11 cellular contexts compared by ENCODE assay signal in genomic region chrX:48433713-48434112, GRCh38. TPM values are rescaled to one million over a fixed set of nuclear protein-coding genes. Genes with fewer than 3 reads are reported as not detected.
A peak's percentile ranks its signal among the peaks of the same experiment; 100 is the strongest.
DNase-seq lines count a peak whose midpoint lies in the region; ATAC-seq and TF ChIP-seq lines count a peak whose summit lies in the region.
"Not testable (repeated sequence)": the region's sequence is repeated elsewhere in the genome, so short reads cannot be mapped to it uniquely, and the experiment has no call there.
"Had no signal": no experiment of that assay in that cellular context is flagged by ENCODE, and none has a peak within 500 bp of the region (broad histone marks: within the 10 kb centered on the region; RNA-seq: fewer than 3 reads in every experiment).

No MANE protein-coding gene starts in this region.

- not testable (repeated sequence) for H3K4me1 ChIP-seq in Caco-2; MM.1S (ENCODE audit: low read length); naive thymus-derived CD4-positive, alpha-beta T cell (ENCODE audit: control insufficient read depth in 2 of 2, insufficient read depth in 2 of 2, low read length in 2 of 2)

- H3K9me3 Mint-ChIP-seq in Caco-2 (ENCODE audit: unreplicated experiment); T-cell: not testable (repeated sequence)
- H3K9me3 Mint-ChIP-seq in activated CD4-positive, alpha-beta memory T cell treated with anti-CD3 and anti-CD28 coated beads for 36 hours = peaks cover 10% of the 10 kb centered on the region
- peaks cover 0 to 39% (median 13%) of the 10 kb centered on the region in 11 donors for H3K9me3 Mint-ChIP-seq in naive thymus-derived CD4-positive, alpha-beta T cell

- H3K9me2 ChIP-seq in MM.1S (replicated peaks; ENCODE audit: insufficient read depth, low read length) = not testable (repeated sequence)

- H3K4me2 ChIP-seq in MM.1S (ENCODE audit: low read depth, low read length) = peak overlapping the region; percentile 24; the same call in 1 of the 2 replicates

- not testable (repeated sequence) for H3K27ac Mint-ChIP-seq in Caco-2 (ENCODE audit: unreplicated experiment); activated CD4-positive, alpha-beta memory T cell treated with anti-CD3 and anti-CD28 coated beads for 36 hours
- H3K27ac Mint-ChIP-seq in T-cell = peak overlapping the region in 1 of 2 donors; percentile 23
- H3K27ac Mint-ChIP-seq in naive thymus-derived CD4-positive, alpha-beta T cell = peak overlapping the region in 1 of 9 donors; percentile 17

- ATAC-seq in T-cell (replicated peaks in 1 of 4); naive thymus-derived CD4-positive, alpha-beta T cell: not testable (repeated sequence)

- not testable (repeated sequence) for BruUV-seq in Caco-2 (replicated peaks; lab: Mats Ljungman, UMichigan)

- H4K20me1 ChIP-seq in MM.1S (ENCODE audit: insufficient read depth, low read length) = not testable (repeated sequence)

- H3K27me3 ChIP-seq in Caco-2 (replicated peaks; ENCODE audit: control insufficient read depth, insufficient read depth, low read length); MM.1S (replicated peaks; ENCODE audit: insufficient read depth, low read length); naive thymus-derived CD4-positive, alpha-beta T cell (ENCODE audit: control insufficient read depth in 2 of 2, insufficient read depth in 2 of 2, low read length in 2 of 2): not testable (repeated sequence)

- H2AFZ ChIP-seq in MM.1S (ENCODE audit: low read length) = peak overlapping the region; percentile 31; the same call in 1 of the 2 replicates

- H3K4me3 Mint-ChIP-seq in Caco-2 (ENCODE audit: unreplicated experiment) = peak overlapping the region; percentile 27
- H3K4me3 Mint-ChIP-seq in T-cell = peak overlapping the region in 1 of 3 donors; percentile 30
- not testable (repeated sequence) for H3K4me3 Mint-ChIP-seq in activated CD4-positive, alpha-beta memory T cell treated with anti-CD3 and anti-CD28 coated beads for 36 hours
- peak overlapping the region in 3 of 10 donors; percentile 31 to 52 (median 45) for H3K4me3 Mint-ChIP-seq in naive thymus-derived CD4-positive, alpha-beta T cell

- not testable (repeated sequence) for H3K27ac ChIP-seq in MM.1S (ENCODE audit: low read length); naive thymus-derived CD4-positive, alpha-beta T cell (ENCODE audit: low read depth, low read length)

- not testable (repeated sequence) for H3K4me1 Mint-ChIP-seq in Caco-2 (ENCODE audit: low read depth, unreplicated experiment); activated CD4-positive, alpha-beta memory T cell treated with anti-CD3 and anti-CD28 coated beads for 36 hours (ENCODE audit: low read depth)
- peaks cover 0 to 26% (median 4%) of the 10 kb centered on the region in 3 donors for H3K4me1 Mint-ChIP-seq in T-cell
- H3K4me1 Mint-ChIP-seq in naive thymus-derived CD4-positive, alpha-beta T cell = peaks cover 0 to 18% (median 6%) of the 10 kb centered on the region in 7 donors

- intact Hi-C loops in Caco-2 (cut with micrococcal nuclease; ENCODE audit: unreplicated experiment); activated CD4-positive, alpha-beta memory T cell treated with anti-CD3 and anti-CD28 coated beads for 36 hours (cut with micrococcal nuclease); naive thymus-derived CD4-positive, alpha-beta T cell (cut with micrococcal nuclease): not testable (repeated sequence)

- not testable (repeated sequence) for H3F3A ChIP-seq in MM.1S (ENCODE audit: insufficient read depth, low read length)

- not testable (repeated sequence) for H3K9me3 ChIP-seq in Caco-2; MM.1S (replicated peaks; ENCODE audit: insufficient read depth, low read length); naive thymus-derived CD4-positive, alpha-beta T cell (ENCODE audit: control insufficient read depth in 2 of 3, low read length in 3 of 3)

- not testable (repeated sequence) for H3K27me3 Mint-ChIP-seq in Caco-2 (ENCODE audit: insufficient read depth, unreplicated experiment); activated CD4-positive, alpha-beta memory T cell treated with anti-CD3 and anti-CD28 coated beads for 36 hours; naive thymus-derived CD4-positive, alpha-beta T cell
- peaks cover 0 to 18% of the 10 kb centered on the region in 2 donors for H3K27me3 Mint-ChIP-seq in T-cell

- H3K36me3 ChIP-seq in Caco-2 (ENCODE audit: control insufficient read depth, insufficient read depth, low read length); MM.1S (replicated peaks; ENCODE audit: insufficient read depth, low read length); naive thymus-derived CD4-positive, alpha-beta T cell (ENCODE audit: control insufficient read depth in 2 of 3, insufficient read depth in 3 of 3, low read length in 3 of 3): not testable (repeated sequence)

- not testable (repeated sequence) for H3K4me3 ChIP-seq in Caco-2 (ENCODE audit: low read depth, low read length); MM.1S (ENCODE audit: low read length); naive thymus-derived CD4-positive, alpha-beta T cell (ENCODE audit: low read length)

- H3K36me3 Mint-ChIP-seq in Caco-2 (ENCODE audit: insufficient read depth, unreplicated experiment); T-cell; activated CD4-positive, alpha-beta memory T cell treated with anti-CD3 and anti-CD28 coated beads for 36 hours; naive thymus-derived CD4-positive, alpha-beta T cell: not testable (repeated sequence)

- CTCF ChIA-PET in Caco-2 (lab: Charles Lee); T-cell (lab: Charles Lee); activated CD4-positive, alpha-beta memory T cell treated with anti-CD3 and anti-CD28 coated beads for 36 hours (lab: Charles Lee); naive thymus-derived CD4-positive, alpha-beta T cell (lab: Charles Lee): not testable (repeated sequence)

- POLR2A ChIA-PET in Caco-2 (lab: Charles Lee); T-cell (lab: Charles Lee); activated CD4-positive, alpha-beta memory T cell treated with anti-CD3 and anti-CD28 coated beads for 36 hours (lab: Charles Lee): not testable (repeated sequence)
- POLR2A ChIA-PET in naive thymus-derived CD4-positive, alpha-beta T cell (lab: Charles Lee) = interaction anchor here (0.7 to 1.4 kb wide), 3 partner anchors 38 to 759 kb away, joined by 3 read pairs; no protein-coding TSS in a partner anchor

- not testable (repeated sequence) for TF ChIP-seq CTCF in Caco-2 (IDR thresholded peaks at IDR 0.05; ENCODE audit: insufficient read depth in 1 of 2, low read depth in 1 of 2, low read length in 1 of 2, severe bottlenecking in 1 of 2, unreplicated experiment in 1 of 2); MM.1S (IDR thresholded peaks at IDR 0.05; ENCODE audit: low read length)

- not testable (repeated sequence) for DNase-seq in Caco-2, MM.1S
- peak in 25 of 34 experiments; percentile 2 to 42 (median 10) for DNase-seq in T-cell
- DNase-seq in activated CD4-positive, alpha-beta memory T cell treated with anti-CD3 and anti-CD28 coated beads for 36 hours = peak; percentile 29
- DNase-seq in activated effector memory CD4-positive, alpha-beta T cell treated with Interleukin-2 at 50 U/mL for 16 hours = peak; percentile 42
- peak; percentile 12 for DNase-seq in central memory CD4-positive, alpha-beta T cell
- peak in 5 of 9 donors; percentile 10 to 40 (median 27) for DNase-seq in naive thymus-derived CD4-positive, alpha-beta T cell

- H3K9ac ChIP-seq in MM.1S (ENCODE audit: low read length) = not testable (repeated sequence)

- not testable (repeated sequence) for H3K79me2 ChIP-seq in MM.1S (ENCODE audit: low read length)

RNA-seq across cellular contexts. Expression of gene SSX4B, which starts 22.0 kb away (rescaled TPM):
- not detected in 2 replicates for total RNA-seq in Caco-2 (2022)
- total RNA-seq in T-cell = not detected
- not detected for total RNA-seq in activated CD4-positive, alpha-beta memory T cell treated with anti-CD3 and anti-CD28 coated beads for 36 hours
- total RNA-seq in naive thymus-derived CD4-positive, alpha-beta T cell = not detected
- polyA plus RNA-seq in naive thymus-derived CD4-positive, alpha-beta T cell = not detected
- total RNA-seq: A673, Daoy, M059J, Right ventricle myocardium superior had no signal

RNA-seq across cellular contexts. Expression of gene SLC38A5, which starts 36.3 kb away (rescaled TPM):
- 0.95 TPM in 1 of 2 replicates, not detected in the other for total RNA-seq in Caco-2 (2022)
- total RNA-seq in T-cell = 10 to 100 TPM; 18.0 to 37.0 (median 26.5) TPM
- 10 to 100 TPM; 70.7 to 73.0 TPM for total RNA-seq in activated CD4-positive, alpha-beta memory T cell treated with anti-CD3 and anti-CD28 coated beads for 36 hours
- total RNA-seq in naive thymus-derived CD4-positive, alpha-beta T cell = 10 to 100 TPM; 10.2 to 75.5 (median 17.3) TPM
- polyA plus RNA-seq in naive thymus-derived CD4-positive, alpha-beta T cell = 1 to 10 TPM; 9.4 to 9.7 TPM
- total RNA-seq: Daoy had no signal

RNA-seq across cellular contexts. Expression of gene FTSJ1, which starts 42.3 kb away (rescaled TPM):
- 41.1 and 41.6 TPM in 2 replicates for total RNA-seq in Caco-2 (2022)
- 10 to 100 TPM; 51.4 to 64.9 (median 56.8) TPM for total RNA-seq in T-cell
- 10 to 100 TPM; 62.8 to 73.9 TPM for total RNA-seq in activated CD4-positive, alpha-beta memory T cell treated with anti-CD3 and anti-CD28 coated beads for 36 hours
- 10 to 100 TPM; 48.6 to 62.5 (median 59.5) TPM for total RNA-seq in naive thymus-derived CD4-positive, alpha-beta T cell
- polyA plus RNA-seq in naive thymus-derived CD4-positive, alpha-beta T cell = 10 to 100 TPM; 56.4 to 74.0 TPM

RNA-seq across cellular contexts. Expression of gene SSX4, which starts 50.4 kb away (rescaled TPM):
- not detected in 2 replicates for total RNA-seq in Caco-2 (2022)
- total RNA-seq in T-cell = not detected
- total RNA-seq in activated CD4-positive, alpha-beta memory T cell treated with anti-CD3 and anti-CD28 coated beads for 36 hours = not detected
- total RNA-seq in naive thymus-derived CD4-positive, alpha-beta T cell = not detected
- polyA plus RNA-seq in naive thymus-derived CD4-positive, alpha-beta T cell = not detected
- total RNA-seq: A673, Daoy, M059J, Right ventricle myocardium superior had no signal
